Comparison of ENCODE assay signal across 9 cellular contexts in genomic region chr21:42466700-42467612, GRCh38. TPM values are rescaled to one million over a fixed set of nuclear protein-coding genes. Genes with fewer than 3 reads are reported as not detected.
DNase-seq lines count a peak whose midpoint lies in the region; ATAC-seq and TF ChIP-seq lines count a peak whose summit lies in the region.
"Had no signal": no experiment of that assay in that cellular context is flagged by ENCODE, and none has a peak within 500 bp of the region (broad histone marks: within the 10 kb centered on the region; RNA-seq: fewer than 3 reads in every experiment).

No MANE protein-coding gene starts in this region.

- no peaks in the 10 kb centered on the region for H3K9me3 ChIP-seq in ovary

- no peak overlapping the region for H3K27ac Mint-ChIP-seq in activated CD4-positive, alpha-beta memory T cell treated with anti-CD3 and anti-CD28 coated beads for 36 hours

- H3K27me3 Mint-ChIP-seq in activated CD4-positive, alpha-beta memory T cell treated with anti-CD3 and anti-CD28 coated beads for 36 hours, result no peaks in the 10 kb centered on the region

- H3K27ac ChIP-seq in ovary, result no peak overlapping the region

- no peaks in the 10 kb centered on the region for H3K36me3 Mint-ChIP-seq in activated CD4-positive, alpha-beta memory T cell treated with anti-CD3 and anti-CD28 coated beads for 36 hours
- H3K36me3 Mint-ChIP-seq: memory B cell had no signal

- POLR2A ChIA-PET in activated CD4-positive, alpha-beta memory T cell treated with anti-CD3 and anti-CD28 coated beads for 36 hours (lab: Charles Lee), result interaction anchor here (1.0 kb wide), 1 partner anchor 60 kb away, joined by 3 read pairs; no protein-coding TSS in a partner anchor

- no peaks in the 10 kb centered on the region for H3K4me1 ChIP-seq in ovary (ENCODE audit: insufficient read depth)

- WGBS in ovary, 3 donors, result 62 to 71% (median 69%) methylated on average over 20 of the region's 20 CpGs

- no peaks in the 10 kb centered on the region for H3K27me3 ChIP-seq in ovary

- intact Hi-C loops in activated CD4-positive, alpha-beta memory T cell treated with anti-CD3 and anti-CD28 coated beads for 36 hours (cut with micrococcal nuclease), result loop anchor here (10.0 kb wide), 2 partner anchors 148 to 328 kb away; no protein-coding TSS in a partner anchor
- intact Hi-C loops in ovary (cut with DNase I), result no loop called here

- H3K4me3 Mint-ChIP-seq in activated CD4-positive, alpha-beta memory T cell treated with anti-CD3 and anti-CD28 coated beads for 36 hours, result no peak overlapping the region
- H3K4me3 Mint-ChIP-seq: memory B cell had no signal

- H3K4me1 Mint-ChIP-seq in activated CD4-positive, alpha-beta memory T cell treated with anti-CD3 and anti-CD28 coated beads for 36 hours (ENCODE audit: low read depth), result peaks cover 41% of the 10 kb centered on the region

- H3K4me3 ChIP-seq in GM12865 (ENCODE audit: low read depth, low read length) (no peak overlapping the region), ovary (no peak overlapping the region)

- CTCF ChIA-PET in activated CD4-positive, alpha-beta memory T cell treated with anti-CD3 and anti-CD28 coated beads for 36 hours (lab: Charles Lee), result interaction anchor here (0.6 to 2.8 kb wide), 10 partner anchors 10 to 207 kb away, joined by 3 to 6 read pairs (median 3); no protein-coding TSS in a partner anchor

- no peak for TF ChIP-seq EP300 in ovary (IDR thresholded peaks at IDR 0.05)

- DNase-seq in GM12865 (ENCODE audit: low read depth) (peak; percentile 86), Kasumi-1 (lab: John Stamatoyannopoulos, UW) (peak; percentile 73 to 81), islet precursor cell (peak; percentile 79), NCI-H774 (lab: John Stamatoyannopoulos, UW) (no peak), ovary (no peak)
- DNase-seq in activated CD4-positive, alpha-beta memory T cell treated with anti-CD3 and anti-CD28 coated beads for 36 hours, result peak; percentile 28

- TF ChIP-seq CTCF in GM12865 (IDR thresholded peaks at IDR 0.05; ENCODE audit: insufficient read depth, low read depth, low read length, missing control alignments) (peak; percentile 44), ovary (IDR thresholded peaks at IDR 0.05) (no peak)

- TF ChIP-seq POLR2A in ovary (IDR thresholded peaks at IDR 0.05), result no peak

- no peaks in the 10 kb centered on the region for H3K9me3 Mint-ChIP-seq in activated CD4-positive, alpha-beta memory T cell treated with anti-CD3 and anti-CD28 coated beads for 36 hours
- H3K9me3 Mint-ChIP-seq: memory B cell had no signal

- H3K36me3 ChIP-seq in ovary, result no peaks in the 10 kb centered on the region

- no peak for ATAC-seq in GM21390 (IDR thresholded peaks at IDR 0.05; ENCODE audit: unreplicated experiment)

RNA-seq across cellular contexts. Expression of gene RSPH1, which starts 29.1 kb away (rescaled TPM):
- under 1 TPM; 0.38 to 0.53 TPM for total RNA-seq in activated CD4-positive, alpha-beta memory T cell treated with anti-CD3 and anti-CD28 coated beads for 36 hours
- total RNA-seq in ovary, result 10 to 100 TPM in 1 of 7 donors, 1 to 10 TPM in 5, under 1 TPM in 1; 0.76 to 37.5 (median 2.6) TPM
- polyA plus RNA-seq in ovary, result 1 to 10 TPM; 1.1 to 2.5 TPM
- total RNA-seq: T-helper 2 cell treated with Interferon-gamma antibody and Interleukin-4, amounts not matched to agents 100 ng/mL and 5 ng/mL, for 36 hours had no signal

RNA-seq across cellular contexts. Expression of gene SLC37A1, which starts 46.7 kb away (rescaled TPM):
- total RNA-seq in activated CD4-positive, alpha-beta memory T cell treated with anti-CD3 and anti-CD28 coated beads for 36 hours, result 10 to 100 TPM; 21.1 to 21.2 TPM
- 1 to 10 TPM; 5.6 to 10.0 (median 8.0) TPM for total RNA-seq in ovary
- polyA plus RNA-seq in ovary, result 1 to 10 TPM; 5.1 to 6.0 TPM

Comparison
In these comparisons a context has a peak if more than half of its experiments do, and no peak if none do; other contexts are left out.
1. DNase-seq: peak in GM12865 (single experiment), Kasumi-1 (2 of 2), activated CD4-positive, alpha-beta memory T cell treated with anti-CD3 and anti-CD28 coated beads for 36 hours (single experiment) and islet precursor cell (single experiment); none in NCI-H774 (single experiment) and ovary (0 of 5).